8 cellular contexts compared by ENCODE assay signal in genomic region chr19:15584541-15585115, GRCh38. TPM values are rescaled to one million over a fixed set of nuclear protein-coding genes. Genes with fewer than 3 reads are reported as not detected.
DNase-seq lines count a peak whose midpoint lies in the region; TF ChIP-seq lines count a peak whose summit lies in the region.

No MANE protein-coding gene starts in this region.

- H3K27ac ChIP-seq in coronary artery: no peak overlapping the region
- H3K27ac ChIP-seq in liver (ENCODE audit: low read depth in 1 of 2, low read length in 2 of 2): no peak overlapping the region

- H3K36me3 ChIP-seq in liver (ENCODE audit: control insufficient read depth in 4 of 4, insufficient read depth in 3 of 4, low read depth in 1 of 4, low read length in 3 of 4): no peaks in the 10 kb centered on the region

- 12% methylated on average over 35 of the region's 35 CpGs for WGBS in liver

- peak; percentile 14 for DNase-seq in NCI-H2227 (lab: John Stamatoyannopoulos, UW; ENCODE audit: unreplicated experiment)
- DNase-seq in NCI-H2227 treated with DMSO at 0.1 percent for 48 hours (lab: John Stamatoyannopoulos, UW): no peak
- peak; percentile 28 for DNase-seq in NCI-H510A (lab: John Stamatoyannopoulos, UW)
- peak; percentile 85 for DNase-seq in activated CD4-positive, alpha-beta T cell treated with anti-CD3 and anti-CD28 coated beads, Interleukin-2, amount 10 ng/mL, durations not matched to agents 7 days and 5 days
- DNase-seq in coronary artery (ENCODE audit: low spot score): peak; percentile 72
- DNase-seq in stimulated activated CD4-positive, alpha-beta T cell treated with anti-CD3 and anti-CD28 coated beads, TNF-alpha, amount 100 ng/mL, for 48 hours (ENCODE audit: low read depth in 3 of 3): peak; percentile 64 to 83 (median 82)
- no peak for DNase-seq in OCI-M2 (lab: John Stamatoyannopoulos, UW; ENCODE audit: unreplicated experiment)

- H3K9ac ChIP-seq in liver (ENCODE audit: low read depth in 1 of 2, low read length in 2 of 2): no peak overlapping the region

- no peak overlapping the region for H3K4me3 Mint-ChIP-seq in activated CD4-positive, alpha-beta T cell treated with anti-CD3 and anti-CD28 coated beads, Interleukin-2, amount 10 ng/mL, durations not matched to agents 7 days and 5 days

- H3K4me1 ChIP-seq in liver (ENCODE audit: control insufficient read depth in 4 of 4, insufficient read depth in 4 of 4, low read length in 3 of 4): peaks cover 0 to 4% (median 4%) of the 10 kb centered on the region in 4 donors

- peaks cover 3% of the 10 kb centered on the region for H3K4me1 Mint-ChIP-seq in activated CD4-positive, alpha-beta T cell treated with anti-CD3 and anti-CD28 coated beads, Interleukin-2, amount 10 ng/mL, durations not matched to agents 7 days and 5 days

- H3K27me3 ChIP-seq in liver (ENCODE audit: control insufficient read depth in 4 of 4, insufficient read depth in 4 of 4, low read length in 3 of 4): peaks cover 0 to 2% (median 0%) of the 10 kb centered on the region in 4 donors

- POLR2A ChIA-PET in activated CD4-positive, alpha-beta T cell treated with anti-CD3 and anti-CD28 coated beads, Interleukin-2, amount 10 ng/mL, durations not matched to agents 7 days and 5 days (lab: Charles Lee): no interaction called here

- TF ChIP-seq RAD21 in liver (IDR thresholded peaks at IDR 0.05): peak; percentile 75 to 87

- CTCF ChIA-PET in activated CD4-positive, alpha-beta T cell treated with anti-CD3 and anti-CD28 coated beads, Interleukin-2, amount 10 ng/mL, durations not matched to agents 7 days and 5 days (lab: Charles Lee): no interaction called here

- H3K4me3 ChIP-seq in coronary artery (peak overlapping the region; percentile 53), liver (ENCODE audit: low read depth in 1 of 3, low read length in 3 of 3) (peak overlapping the region in 1 of 3 donors; percentile 11)

- peaks cover 7% of the 10 kb centered on the region for H3K27me3 Mint-ChIP-seq in activated CD4-positive, alpha-beta T cell treated with anti-CD3 and anti-CD28 coated beads, Interleukin-2, amount 10 ng/mL, durations not matched to agents 7 days and 5 days

- no peak overlapping the region for H3K27ac Mint-ChIP-seq in activated CD4-positive, alpha-beta T cell treated with anti-CD3 and anti-CD28 coated beads, Interleukin-2, amount 10 ng/mL, durations not matched to agents 7 days and 5 days

- peak; percentile 90 for TF ChIP-seq CTCF in coronary artery (IDR thresholded peaks at IDR 0.05)
- TF ChIP-seq CTCF in liver (IDR thresholded peaks at IDR 0.05; ENCODE audit: low read depth, low read length, missing input control): peak; percentile 82

- no peaks in the 10 kb centered on the region for H3K36me3 Mint-ChIP-seq in activated CD4-positive, alpha-beta T cell treated with anti-CD3 and anti-CD28 coated beads, Interleukin-2, amount 10 ng/mL, durations not matched to agents 7 days and 5 days (ENCODE audit: low read depth)

- no peaks in the 10 kb centered on the region for H3K9me3 ChIP-seq in liver (ENCODE audit: control insufficient read depth in 4 of 4, low read length in 3 of 4)

- no peaks in the 10 kb centered on the region for H3K9me3 Mint-ChIP-seq in activated CD4-positive, alpha-beta T cell treated with anti-CD3 and anti-CD28 coated beads, Interleukin-2, amount 10 ng/mL, durations not matched to agents 7 days and 5 days

TF ChIP-seq in liver, 16 proteins besides CTCF, POLR2A, EP300 and RAD21:
- no peak for TF ChIP-seq RXRA (IDR thresholded peaks at IDR 0.05)
- no peak for TF ChIP-seq SP1 (IDR thresholded peaks at IDR 0.05)
- no peak for TF ChIP-seq EGR1 (IDR thresholded peaks at IDR 0.05; ENCODE audit: low read depth in 2 of 2)
- TF ChIP-seq MAX (IDR thresholded peaks at IDR 0.05): no peak
- no peak for TF ChIP-seq ZBTB33 (IDR thresholded peaks at IDR 0.05)
- no peak for TF ChIP-seq FOXA1 (IDR thresholded peaks at IDR 0.05)
- no peak for TF ChIP-seq ATF3 (IDR thresholded peaks at IDR 0.05)
- TF ChIP-seq JUND (IDR thresholded peaks at IDR 0.05): no peak
- TF ChIP-seq REST (IDR thresholded peaks at IDR 0.05): no peak
- TF ChIP-seq YY1 (IDR thresholded peaks at IDR 0.05): no peak
- no peak for TF ChIP-seq TAF1 (conservative IDR thresholded peaks at IDR 0.05)
- TF ChIP-seq FOXA2 (IDR thresholded peaks at IDR 0.05): no peak
- TF ChIP-seq NR2F2 (IDR thresholded peaks at IDR 0.05): no peak

RNA-seq across cellular contexts. Expression of gene CYP4F8, which starts 30.4 kb away (rescaled TPM):
- total RNA-seq in activated CD4-positive, alpha-beta T cell treated with anti-CD3 and anti-CD28 coated beads, Interleukin-2, amount 10 ng/mL, durations not matched to agents 7 days and 5 days: not detected
- not detected for total RNA-seq in liver
- not detected for polyA plus RNA-seq in liver

RNA-seq across cellular contexts. Expression of gene CYP4F3, which starts 56.1 kb away (rescaled TPM):
- total RNA-seq in activated CD4-positive, alpha-beta T cell treated with anti-CD3 and anti-CD28 coated beads, Interleukin-2, amount 10 ng/mL, durations not matched to agents 7 days and 5 days: under 1 TPM; 0.15 to 0.23 TPM
- 100 to 1,000 TPM in 1 of 2 donors, 10 to 100 TPM in 1; 58.4 to 168 TPM for total RNA-seq in liver
- 100 to 1,000 TPM; 119 to 137 TPM for polyA plus RNA-seq in liver

Comparison
In these comparisons a context has a peak if more than half of its experiments do, and no peak if none do; other contexts are left out.
1. DNase-seq: peak in NCI-H2227 (single experiment), NCI-H510A (single experiment), activated CD4-positive, alpha-beta T cell treated with anti-CD3 and anti-CD28 coated beads, Interleukin-2, amount 10 ng/mL, durations not matched to agents 7 days and 5 days (single experiment), coronary artery (single experiment) and stimulated activated CD4-positive, alpha-beta T cell treated with anti-CD3 and anti-CD28 coated beads, TNF-alpha, amount 100 ng/mL, for 48 hours (3 of 3); none in NCI-H2227 treated with DMSO at 0.1 percent for 48 hours (single experiment) and OCI-M2 (single experiment).
2. RNA of gene CYP4F3, which starts 56.1 kb away (total RNA-seq): 58.4 to 168 TPM in liver; 0.15 to 0.23 TPM in activated CD4-positive, alpha-beta T cell treated with anti-CD3 and anti-CD28 coated beads, Interleukin-2, amount 10 ng/mL, durations not matched to agents 7 days and 5 days; every median in the first group is over 10 times any median in the second.